11 cellular contexts compared by ENCODE assay signal in the genomic region with DNA sequence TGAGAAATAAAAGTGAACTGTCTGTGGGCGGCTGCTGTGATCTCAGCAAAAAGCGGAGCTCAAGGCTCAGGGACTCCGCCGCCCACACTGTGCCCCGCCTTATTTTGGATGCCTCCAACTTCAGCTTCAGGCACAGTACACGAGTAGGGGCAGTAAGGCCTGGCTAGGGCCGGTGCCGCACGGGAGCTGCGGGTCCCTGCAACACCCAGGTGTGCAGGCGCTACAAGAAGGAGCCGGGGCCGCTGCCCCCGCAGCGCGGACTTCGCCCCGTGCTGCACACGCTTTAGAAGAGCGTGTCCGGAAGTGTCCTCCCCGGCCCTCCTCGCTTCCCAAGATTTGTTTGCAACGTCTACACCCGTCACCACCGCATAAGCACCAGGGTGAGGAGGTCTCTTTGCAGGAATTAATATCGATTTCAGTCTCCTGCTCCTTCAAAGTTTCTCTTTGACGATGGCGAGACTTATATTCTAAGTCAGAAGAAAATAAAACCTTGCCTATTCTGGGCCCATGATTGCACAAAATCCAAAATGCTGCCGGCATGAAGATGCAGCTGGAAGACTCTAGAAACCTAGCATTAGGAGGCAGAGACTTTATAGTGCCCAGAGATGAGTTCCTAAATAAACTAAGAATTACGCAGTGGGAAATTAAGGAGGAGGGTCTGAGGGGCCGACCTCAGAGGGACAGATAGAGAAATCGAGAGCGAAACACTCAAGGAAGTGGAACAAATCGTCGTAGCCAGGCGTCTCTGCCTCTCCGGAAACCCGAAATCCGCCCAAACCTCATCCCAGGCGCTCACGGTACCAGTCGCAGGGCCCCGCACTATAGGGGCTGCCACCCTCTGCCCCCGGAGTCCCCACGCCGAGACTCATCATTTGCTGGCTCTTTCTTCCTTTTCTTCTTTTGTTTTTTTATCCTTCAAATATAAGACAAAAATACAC. TPM values are rescaled to one million over a fixed set of nuclear protein-coding genes. Genes with fewer than 3 reads are reported as not detected.
DNase-seq lines count a peak whose midpoint lies in the region; ATAC-seq and TF ChIP-seq lines count a peak whose summit lies in the region.
"Had no signal": no experiment of that assay in that cellular context is flagged by ENCODE, and none has a peak within 500 bp of the region (broad histone marks: within the 10 kb centered on the region; RNA-seq: fewer than 3 reads in every experiment).

No MANE protein-coding gene starts in this region.

- no peaks in the 10 kb centered on the region for H3F3A ChIP-seq in smooth muscle cell (ENCODE audit: low read depth)

- POLR2A ChIA-PET in activated CD4-positive, alpha-beta T cell treated with anti-CD3 and anti-CD28 coated beads for 36 hours (lab: Charles Lee) = no interaction called here
- POLR2A ChIA-PET in activated CD8-positive, alpha-beta T cell treated with anti-CD3 and anti-CD28 coated beads for 36 hours (lab: Charles Lee) = no interaction called here

- no peaks in the 10 kb centered on the region for H3K9me3 Mint-ChIP-seq in activated CD4-positive, alpha-beta T cell treated with anti-CD3 and anti-CD28 coated beads for 36 hours (ENCODE audit: low read depth)
- H3K9me3 Mint-ChIP-seq in activated CD8-positive, alpha-beta T cell treated with anti-CD3 and anti-CD28 coated beads for 36 hours = no peaks in the 10 kb centered on the region

- H2AFZ ChIP-seq in smooth muscle cell (ENCODE audit: low read depth) = no peak overlapping the region

- H3K27ac ChIP-seq in iPS-18a (ENCODE audit: low read length) (no peak overlapping the region), smooth muscle cell (ENCODE audit: low read depth) (no peak overlapping the region)
- H3K27ac ChIP-seq: A549 had no signal

- peaks cover 35% of the 10 kb centered on the region for H3K4me1 Mint-ChIP-seq in activated CD4-positive, alpha-beta T cell treated with anti-CD3 and anti-CD28 coated beads for 36 hours
- peaks cover 29% of the 10 kb centered on the region for H3K4me1 Mint-ChIP-seq in activated CD8-positive, alpha-beta T cell treated with anti-CD3 and anti-CD28 coated beads for 36 hours (ENCODE audit: low read depth)

- H3K4me3 Mint-ChIP-seq in activated CD4-positive, alpha-beta T cell treated with anti-CD3 and anti-CD28 coated beads for 36 hours = no peak overlapping the region
- H3K4me3 Mint-ChIP-seq in activated CD8-positive, alpha-beta T cell treated with anti-CD3 and anti-CD28 coated beads for 36 hours = peak overlapping the region; percentile 29

- DNase-seq in activated CD4-positive, alpha-beta T cell treated with anti-CD3 and anti-CD28 coated beads for 36 hours = peak; percentile 45
- DNase-seq in activated CD4-positive, alpha-beta T cell treated with anti-CD3 and anti-CD28 coated beads, Interleukin-2, amount 50 U/mL, for 4 hours = no peak
- peak; percentile 48 for DNase-seq in activated CD8-positive, alpha-beta T cell treated with anti-CD3 and anti-CD28 coated beads for 36 hours
- DNase-seq in smooth muscle cell (lab: John Stamatoyannopoulos, UW; ENCODE audit: unreplicated experiment) = no peak
- no peak for DNase-seq in AML-193 (lab: John Stamatoyannopoulos, UW)
- no peak for DNase-seq in NCI-H1092 (lab: John Stamatoyannopoulos, UW)
- DNase-seq: NCI-H1930, SHP77 had no signal

- 6% methylated on average over 47 of the region's 47 CpGs for WGBS in smooth muscle cell (ENCODE audit: low lambda C conversion rate)

- peak overlapping the region; percentile 42 for H3K4me3 ChIP-seq in iPS-18a (ENCODE audit: low read length)
- peak overlapping the region; percentile 32 for H3K4me3 ChIP-seq in smooth muscle cell
- H3K4me3 ChIP-seq: A549 had no signal

- H3K27me3 Mint-ChIP-seq in activated CD4-positive, alpha-beta T cell treated with anti-CD3 and anti-CD28 coated beads for 36 hours = peaks cover 75% of the 10 kb centered on the region
- peaks cover 79% of the 10 kb centered on the region for H3K27me3 Mint-ChIP-seq in activated CD8-positive, alpha-beta T cell treated with anti-CD3 and anti-CD28 coated beads for 36 hours

- H3K79me2 ChIP-seq in smooth muscle cell (ENCODE audit: low read depth) = no peaks in the 10 kb centered on the region

- no peak overlapping the region for H3K27ac Mint-ChIP-seq in activated CD4-positive, alpha-beta T cell treated with anti-CD3 and anti-CD28 coated beads for 36 hours
- no peak overlapping the region for H3K27ac Mint-ChIP-seq in activated CD8-positive, alpha-beta T cell treated with anti-CD3 and anti-CD28 coated beads for 36 hours

- peaks cover 33% of the 10 kb centered on the region for H3K4me1 ChIP-seq in iPS-18a (ENCODE audit: control insufficient read depth, low read depth, low read length)
- peaks cover 38% of the 10 kb centered on the region for H3K4me1 ChIP-seq in smooth muscle cell (ENCODE audit: low read depth)
- H3K4me1 ChIP-seq: A549 had no signal

- intact Hi-C loops in activated CD4-positive, alpha-beta T cell treated with anti-CD3 and anti-CD28 coated beads for 36 hours (cut with DNase I, micrococcal nuclease) = loop anchor here in 1 of 2 experiments (2.0 kb wide), 1 partner anchor 37 kb away; no protein-coding TSS in a partner anchor
- intact Hi-C loops in activated CD8-positive, alpha-beta T cell treated with anti-CD3 and anti-CD28 coated beads for 36 hours (cut with micrococcal nuclease) = loop anchor here (2.0 to 10.0 kb wide), 2 partner anchors 33 to 403 kb away; no protein-coding TSS in a partner anchor

- H3K27me3 ChIP-seq in iPS-18a (ENCODE audit: control insufficient read depth, insufficient read depth, low read length) = peaks cover 99% of the 10 kb centered on the region
- peaks cover 95% of the 10 kb centered on the region for H3K27me3 ChIP-seq in smooth muscle cell (ENCODE audit: low read depth)

- H3K9me3 ChIP-seq in iPS-18a (ENCODE audit: control insufficient read depth, low read depth, low read length) (no peaks in the 10 kb centered on the region), smooth muscle cell (replicated peaks; ENCODE audit: low read depth) (no peaks in the 10 kb centered on the region)
- H3K9me3 ChIP-seq: A549 had no signal

- no peak for ATAC-seq in activated CD4-positive, alpha-beta T cell treated with anti-CD3 and anti-CD28 coated beads for 36 hours
- ATAC-seq in activated CD8-positive, alpha-beta T cell treated with anti-CD3 and anti-CD28 coated beads for 36 hours = peak; percentile 10
- ATAC-seq in GM19463 (IDR thresholded peaks at IDR 0.05; ENCODE audit: unreplicated experiment) = no peak
- ATAC-seq: A549 had no signal

- H4K20me1 ChIP-seq in smooth muscle cell (ENCODE audit: low read depth) = no peaks in the 10 kb centered on the region

- no peaks in the 10 kb centered on the region for H3K36me3 ChIP-seq in iPS-18a (ENCODE audit: control insufficient read depth, low read depth, low read length)
- H3K36me3 ChIP-seq in smooth muscle cell (ENCODE audit: low read depth) = no peaks in the 10 kb centered on the region

- H3K9ac ChIP-seq in iPS-18a (ENCODE audit: low read length) = no peak overlapping the region
- H3K9ac ChIP-seq in smooth muscle cell (ENCODE audit: low read depth) = no peak overlapping the region

- H3K4me2 ChIP-seq in smooth muscle cell = peak overlapping the region; percentile 85
- H3K4me2 ChIP-seq: A549 had no signal

- CTCF ChIA-PET in activated CD4-positive, alpha-beta T cell treated with anti-CD3 and anti-CD28 coated beads for 36 hours (lab: Charles Lee) = interaction anchor here (2.7 kb wide), 1 partner anchor 36 kb away, joined by 11 read pairs; no protein-coding TSS in a partner anchor
- CTCF ChIA-PET in activated CD8-positive, alpha-beta T cell treated with anti-CD3 and anti-CD28 coated beads for 36 hours (lab: Charles Lee) = interaction anchor here (1.2 to 2.5 kb wide), 2 partner anchors 36 to 335 kb away, joined by 6 to 18 read pairs; no protein-coding TSS in a partner anchor

- TF ChIP-seq CTCF in activated CD8-positive, alpha-beta T cell treated with anti-CD3 and anti-CD28 coated beads for 36 hours (IDR thresholded peaks at IDR 0.05) = no peak
- TF ChIP-seq CTCF in smooth muscle cell (IDR thresholded peaks at IDR 0.05; ENCODE audit: borderline replicate concordance, insufficient read depth, poor library complexity, severe bottlenecking) = no peak

- H3K36me3 Mint-ChIP-seq in activated CD4-positive, alpha-beta T cell treated with anti-CD3 and anti-CD28 coated beads for 36 hours (ENCODE audit: low read depth) = no peaks in the 10 kb centered on the region
- H3K36me3 Mint-ChIP-seq in activated CD8-positive, alpha-beta T cell treated with anti-CD3 and anti-CD28 coated beads for 36 hours (ENCODE audit: low read depth) = no peaks in the 10 kb centered on the region

RNA-seq across cellular contexts. Expression of a gene that starts 6.4 kb away (rescaled TPM):
- total RNA-seq in activated CD4-positive, alpha-beta T cell treated with anti-CD3 and anti-CD28 coated beads for 36 hours = not detected
- total RNA-seq in activated CD8-positive, alpha-beta T cell treated with anti-CD3 and anti-CD28 coated beads for 36 hours = not detected
- not detected in 2 replicates for total RNA-seq in smooth muscle cell
- not detected in 2 replicates for polyA plus RNA-seq in smooth muscle cell

Comparison
In these comparisons a context has a peak if more than half of its experiments do, and no peak if none do; other contexts are left out.
1. DNase-seq: peak in activated CD4-positive, alpha-beta T cell treated with anti-CD3 and anti-CD28 coated beads for 36 hours (single experiment) and activated CD8-positive, alpha-beta T cell treated with anti-CD3 and anti-CD28 coated beads for 36 hours (single experiment); none in activated CD4-positive, alpha-beta T cell treated with anti-CD3 and anti-CD28 coated beads, Interleukin-2, amount 50 U/mL, for 4 hours (0 of 2), smooth muscle cell (single experiment), AML-193 (0 of 2) and NCI-H1092 (single experiment).